In the genomic region with DNA sequence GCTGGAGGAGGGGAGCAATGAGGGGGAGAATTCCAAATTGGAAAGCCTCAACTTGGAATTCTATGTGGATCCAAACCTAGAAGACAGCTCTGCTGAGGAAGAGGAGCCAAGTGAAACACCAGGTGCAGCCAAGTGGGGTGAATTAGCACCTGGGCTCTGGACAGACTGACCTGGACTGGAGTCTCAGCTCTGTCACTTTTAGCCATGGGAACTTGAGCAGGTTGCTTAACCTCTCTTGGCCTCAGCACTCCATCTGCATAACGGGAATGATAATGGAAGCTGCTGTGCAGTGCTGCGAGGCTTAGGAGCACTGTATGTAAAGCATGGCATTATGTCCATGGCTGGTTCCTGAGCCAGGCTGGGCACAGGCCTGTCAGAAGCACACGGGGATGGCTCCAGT, we compare ENCODE assay signal across 2 cellular contexts. TPM values are rescaled to one million over a fixed set of nuclear protein-coding genes. Genes with fewer than 3 reads are reported as not detected.
"Had no signal": no experiment of that assay in that cellular context is flagged by ENCODE, and none has a peak within 500 bp of the region (broad histone marks: within the 10 kb centered on the region; RNA-seq: fewer than 3 reads in every experiment).

No MANE protein-coding gene starts in this region.

RNA-seq across cellular contexts. Expression of gene GOLGA8T, which starts 41.8 kb away (rescaled TPM):
- total RNA-seq: G401, GM12878 had no signal
- polyA plus RNA-seq: GM12878 had no signal
